24 cellular contexts compared by ENCODE assay signal in the genomic region with DNA sequence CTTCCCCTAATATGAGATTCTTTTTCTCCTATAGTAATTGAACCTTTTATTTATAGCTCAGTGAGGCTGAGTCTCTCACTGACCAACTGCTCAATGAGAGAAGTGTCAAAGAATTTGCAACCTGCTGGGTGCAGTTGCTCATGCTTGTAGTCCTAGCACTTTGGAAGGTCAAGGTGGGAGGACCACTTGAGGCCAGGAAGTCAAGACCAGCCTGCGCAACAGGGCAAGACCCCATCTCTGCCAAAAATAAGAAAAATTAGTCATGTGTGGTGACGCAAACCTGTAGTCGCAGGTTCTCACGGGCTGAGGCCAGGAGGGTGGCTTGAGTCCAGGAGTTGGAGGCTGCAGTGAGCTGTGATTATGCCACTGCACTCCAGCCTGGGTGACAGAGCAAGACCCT. TPM values are rescaled to one million over a fixed set of nuclear protein-coding genes. Genes with fewer than 3 reads are reported as not detected.
DNase-seq lines count a peak whose midpoint lies in the region; ATAC-seq and FAIRE-seq lines count a peak whose summit lies in the region.
"Had no signal": no experiment of that assay in that cellular context is flagged by ENCODE, and none has a peak within 500 bp of the region (broad histone marks: within the 10 kb centered on the region; RNA-seq: fewer than 3 reads in every experiment).

No MANE protein-coding gene starts in this region.

- H3K4me1 Mint-ChIP-seq in dendritic cell treated with granulocyte-macrophage colony-stimulating factor and Interleukin-4, amounts not matched to agents 40 ng/mL and 50 ng/mL, for 4 days (ENCODE audit: low read depth), result peaks cover 63% of the 10 kb centered on the region
- H3K4me1 Mint-ChIP-seq in activated naive CD8-positive, alpha-beta T cell treated with anti-CD3 and anti-CD28 coated beads, Interleukin-2, amount 50 U/mL, for 24 hours, result peaks cover 4% of the 10 kb centered on the region

- in situ Hi-C loops in G401 (cut with HindIII; ENCODE audit: low sequenced_read_pairs), result no loop called here

- no peaks in the 10 kb centered on the region for H3K9me3 Mint-ChIP-seq in dendritic cell treated with granulocyte-macrophage colony-stimulating factor and Interleukin-4, amounts not matched to agents 40 ng/mL and 50 ng/mL, for 4 days
- no peaks in the 10 kb centered on the region for H3K9me3 Mint-ChIP-seq in activated naive CD8-positive, alpha-beta T cell treated with anti-CD3 and anti-CD28 coated beads, Interleukin-2, amount 50 U/mL, for 24 hours
- H3K9me3 Mint-ChIP-seq: activated naive CD4-positive, alpha-beta T cell treated with anti-CD3 and anti-CD28 coated beads, Interleukin-2, amount 50 U/mL, for 24 hours; activated T-cell treated with anti-CD3 and anti-CD28 coated beads, Interleukin-2, amount 50 U/mL, for 24 hours; central memory CD8-positive, alpha-beta T cell; IgD-negative memory B cell; naive B cell had no signal

- no peaks in the 10 kb centered on the region for H3K27me3 Mint-ChIP-seq in dendritic cell treated with granulocyte-macrophage colony-stimulating factor and Interleukin-4, amounts not matched to agents 40 ng/mL and 50 ng/mL, for 4 days
- H3K27me3 Mint-ChIP-seq in activated naive CD8-positive, alpha-beta T cell treated with anti-CD3 and anti-CD28 coated beads, Interleukin-2, amount 50 U/mL, for 24 hours, result peaks cover 2% of the 10 kb centered on the region
- H3K27me3 Mint-ChIP-seq: activated T-cell treated with anti-CD3 and anti-CD28 coated beads, Interleukin-2, amount 50 U/mL, for 24 hours; central memory CD8-positive, alpha-beta T cell had no signal

- no peak overlapping the region for H3K4me3 Mint-ChIP-seq in dendritic cell treated with granulocyte-macrophage colony-stimulating factor and Interleukin-4, amounts not matched to agents 40 ng/mL and 50 ng/mL, for 4 days
- no peak overlapping the region for H3K4me3 Mint-ChIP-seq in activated naive CD8-positive, alpha-beta T cell treated with anti-CD3 and anti-CD28 coated beads, Interleukin-2, amount 50 U/mL, for 24 hours
- H3K4me3 Mint-ChIP-seq: activated naive CD4-positive, alpha-beta T cell treated with anti-CD3 and anti-CD28 coated beads, Interleukin-2, amount 50 U/mL, for 24 hours; activated T-cell treated with anti-CD3 and anti-CD28 coated beads, Interleukin-2, amount 50 U/mL, for 24 hours; central memory CD8-positive, alpha-beta T cell; IgD-negative memory B cell had no signal

- intact Hi-C loops in dendritic cell treated with granulocyte-macrophage colony-stimulating factor and Interleukin-4, amounts not matched to agents 40 ng/mL and 50 ng/mL, for 4 days (cut with micrococcal nuclease), result no loop called here

- DNase-seq in G401 (ENCODE audit: low spot score), result peak; percentile 25
- peak; percentile 31 for DNase-seq in RCC 7860 (ENCODE audit: low spot score)
- DNase-seq in myocyte (ENCODE audit: low read depth), result peak; percentile 28
- DNase-seq in activated naive CD8-positive, alpha-beta T cell treated with anti-CD3 and anti-CD28 coated beads, Interleukin-2, amount 50 U/mL, for 24 hours, result no peak
- DNase-seq: activated CD4-positive, alpha-beta T cell treated with anti-CD3 and anti-CD28 coated beads, Interleukin-2, amount 50 U/mL, for 48 hours; activated T-cell treated with anti-CD3 and anti-CD28 coated beads, Interleukin-2, amount 50 U/mL, for 24 hours; COR-L47; effector CD8-positive, alpha-beta T cell; naive B cell; NCI-H1105 treated with DMSO at 0.1 percent for 48 hours; NCI-H748 treated with DMSO at 0.1 percent for 48 hours; small intestine; stimulated activated CD4-positive, alpha-beta T cell treated with anti-CD3 and anti-CD28 coated beads, Interleukin-4, amount 100 ng/mL, for 4 hours; stimulated activated CD8-positive, alpha-beta memory T cell treated with anti-CD3 and anti-CD28 coated beads, Interleukin-4, amount 100 ng/mL, for 48 hours had no signal

- peak overlapping the region; percentile 88 for H3K27ac Mint-ChIP-seq in dendritic cell treated with granulocyte-macrophage colony-stimulating factor and Interleukin-4, amounts not matched to agents 40 ng/mL and 50 ng/mL, for 4 days
- H3K27ac Mint-ChIP-seq in activated naive CD8-positive, alpha-beta T cell treated with anti-CD3 and anti-CD28 coated beads, Interleukin-2, amount 50 U/mL, for 24 hours, result no peak overlapping the region
- H3K27ac Mint-ChIP-seq: activated naive CD4-positive, alpha-beta T cell treated with anti-CD3 and anti-CD28 coated beads, Interleukin-2, amount 50 U/mL, for 24 hours; activated T-cell treated with anti-CD3 and anti-CD28 coated beads, Interleukin-2, amount 50 U/mL, for 24 hours; IgD-negative memory B cell had no signal

- H3K36me3 Mint-ChIP-seq in dendritic cell treated with granulocyte-macrophage colony-stimulating factor and Interleukin-4, amounts not matched to agents 40 ng/mL and 50 ng/mL, for 4 days (ENCODE audit: low read depth), result no peaks in the 10 kb centered on the region
- no peaks in the 10 kb centered on the region for H3K36me3 Mint-ChIP-seq in activated naive CD8-positive, alpha-beta T cell treated with anti-CD3 and anti-CD28 coated beads, Interleukin-2, amount 50 U/mL, for 24 hours (ENCODE audit: low read depth)
- H3K36me3 Mint-ChIP-seq: activated naive CD4-positive, alpha-beta T cell treated with anti-CD3 and anti-CD28 coated beads, Interleukin-2, amount 50 U/mL, for 24 hours; IgD-negative memory B cell; naive B cell had no signal

- ATAC-seq in HG02571 (IDR thresholded peaks at IDR 0.05; ENCODE audit: unreplicated experiment) (no peak), HG03571 (IDR thresholded peaks at IDR 0.05; ENCODE audit: unreplicated experiment) (no peak), HG02678 (IDR thresholded peaks at IDR 0.05; ENCODE audit: unreplicated experiment) (no peak)
- no peak for ATAC-seq in activated naive CD8-positive, alpha-beta T cell treated with anti-CD3 and anti-CD28 coated beads, Interleukin-2, amount 50 U/mL, for 24 hours

- FAIRE-seq in RCC 7860 (lab: Jason Lieb, UNC), result no peak
- FAIRE-seq: G401.6, GM12892, small intestine had no signal

RNA-seq across cellular contexts. Expression of gene CRYBA1, which starts 30.9 kb away (rescaled TPM):
- total RNA-seq in G401 (2014; rRNA removed; shearing (Covaris generic)), result 0.43 TPM in 1 of 2 replicates, not detected in the other
- total RNA-seq in myocyte, result not detected in 2 replicates
- polyA plus RNA-seq in myocyte (2012), result not detected
- total RNA-seq: lower leg skin had no signal
- polyA plus RNA-seq: IgD-negative memory B cell, small intestine had no signal

RNA-seq across cellular contexts. Expression of gene MYO18A, which starts 35.5 kb away (rescaled TPM):
- 26.0 and 42.1 TPM in 2 replicates for total RNA-seq in G401 (2014; rRNA removed; shearing (Covaris generic))
- total RNA-seq in myocyte, result 167 and 209 TPM in 2 replicates
- polyA plus RNA-seq in myocyte (2012), result 78.9 TPM
